ENCODE assay signal across 12 cellular contexts in genomic region chr19:50514346-50515167, GRCh38. TPM values are rescaled to one million over a fixed set of nuclear protein-coding genes. Genes with fewer than 3 reads are reported as not detected.
DNase-seq lines count a peak whose midpoint lies in the region; ATAC-seq and TF ChIP-seq lines count a peak whose summit lies in the region.
"Had no signal": no experiment of that assay in that cellular context is flagged by ENCODE, and none has a peak within 500 bp of the region (broad histone marks: within the 10 kb centered on the region; RNA-seq: fewer than 3 reads in every experiment).

No MANE protein-coding gene starts in this region.

- ATAC-seq in GM18520 (IDR thresholded peaks at IDR 0.05; ENCODE audit: unreplicated experiment), result no peak
- ATAC-seq: A549; activated T-cell treated with anti-CD3 and anti-CD28 coated beads, Interleukin-2, amount 50 U/mL, for 72 hours had no signal

- no peak overlapping the region for H2BK5ac ChIP-seq in H9 (ENCODE audit: insufficient read length, low read length)

- no peak overlapping the region for H3K4me2 ChIP-seq in H9 (ENCODE audit: insufficient read depth, insufficient read length, low read length)
- H3K4me2 ChIP-seq: A549 had no signal

- no peaks in the 10 kb centered on the region for H4K20me1 ChIP-seq in H9 (ENCODE audit: control insufficient read depth, insufficient read depth, insufficient read length)

- no peaks in the 10 kb centered on the region for H3K23me2 ChIP-seq in H9 (ENCODE audit: insufficient read length, low read depth, low read length, poor library complexity, severe bottlenecking)

- no peak for TF ChIP-seq CTCF in H9 (conservative IDR thresholded peaks at IDR 0.05)

- no peak overlapping the region for H3K56ac ChIP-seq in H9 (ENCODE audit: insufficient read length, low read depth, low read length)

- H4K8ac ChIP-seq in H9 (replicated peaks; ENCODE audit: insufficient read length, low read depth, low read length), result no peak overlapping the region

- H3K23ac ChIP-seq in H9 (ENCODE audit: insufficient read length, low read depth, low read length), result no peak overlapping the region

- peaks cover 7 to 27% of the 10 kb centered on the region in 2 experiments for H3K4me1 Mint-ChIP-seq in H9

- no peaks in the 10 kb centered on the region for H3K79me2 ChIP-seq in H9 (ENCODE audit: insufficient read depth, low read length)

- no peak overlapping the region for H3K27ac ChIP-seq in H9 (ENCODE audit: insufficient read length, low read depth, low read length)
- H3K27ac ChIP-seq: A549 had no signal

- H2BK120ac ChIP-seq in H9 (ENCODE audit: low read depth, low read length, poor library complexity, severe bottlenecking), result no peak overlapping the region

- H3K4me3 Mint-ChIP-seq in H9, result peak overlapping the region in 1 of 2 experiments; percentile 63; a peak in 2 of 5 replicates
- H3K4me3 Mint-ChIP-seq: activated T-cell treated with anti-CD3 and anti-CD28 coated beads, Interleukin-2, amount 50 U/mL, for 72 hours; type B pancreatic cell had no signal

- no peak overlapping the region for H2BK20ac ChIP-seq in H9 (ENCODE audit: low read depth, low read length, poor library complexity, severe bottlenecking)

- H3K79me1 ChIP-seq in H9 (ENCODE audit: insufficient read depth, low read depth, low read length, poor library complexity, severe bottlenecking), result no peaks in the 10 kb centered on the region

- H4K91ac ChIP-seq in H9 (ENCODE audit: insufficient read length, low read depth, low read length), result no peak overlapping the region

- no peak overlapping the region for H3K18ac ChIP-seq in H9 (ENCODE audit: insufficient read length, low read depth, low read length)

- WGBS in H9 (ENCODE audit: extremely low coverage, insufficient read length, low lambda C conversion rate), result no CpG with 5 or more reads among the region's 38 CpGs

- no peak overlapping the region for H2AK5ac ChIP-seq in H9 (ENCODE audit: insufficient read length, low read length)

- no peak overlapping the region for H3K14ac ChIP-seq in H9 (ENCODE audit: insufficient read depth, low read length)

- no peak overlapping the region for H3T11ph ChIP-seq in H9 (ENCODE audit: low read length)

- no peaks in the 10 kb centered on the region for H3K4me1 ChIP-seq in H9 (ENCODE audit: insufficient read depth, low read length)

- H3K27me3 ChIP-seq in H9 (ENCODE audit: insufficient read depth, low read length), result no peaks in the 10 kb centered on the region

- H3K27ac Mint-ChIP-seq in H9, result no peak overlapping the region
- H3K27ac Mint-ChIP-seq: activated T-cell treated with anti-CD3 and anti-CD28 coated beads, Interleukin-2, amount 50 U/mL, for 72 hours; type B pancreatic cell had no signal

- peaks cover 5 to 7% (median 5%) of the 10 kb centered on the region in 3 experiments; a peak in 4 of 7 replicates for H3K36me3 Mint-ChIP-seq in H9 (ENCODE audit: insufficient read depth in 1 of 3, low read depth in 3 of 3)
- H3K36me3 Mint-ChIP-seq: type B pancreatic cell had no signal

- no peak overlapping the region for H3K4ac ChIP-seq in H9 (ENCODE audit: low read depth, low read length)

- H3K27me3 Mint-ChIP-seq in H9 (ENCODE audit: low read depth), result peaks cover 48% of the 10 kb centered on the region

- no peaks in the 10 kb centered on the region; a peak in 1 of 5 replicates for H3K9me3 Mint-ChIP-seq in H9
- H3K9me3 Mint-ChIP-seq: activated T-cell treated with anti-CD3 and anti-CD28 coated beads, Interleukin-2, amount 50 U/mL, for 72 hours; type B pancreatic cell had no signal

- no peak overlapping the region for H2AFZ ChIP-seq in H9 (ENCODE audit: low read length)

- no peaks in the 10 kb centered on the region for H3K9me3 ChIP-seq in H9 (ENCODE audit: control insufficient read depth, low read depth, low read length)
- H3K9me3 ChIP-seq: A549 had no signal

- H3K9ac ChIP-seq in H9 (ENCODE audit: extremely low read depth, insufficient read length, low read length), result no peak overlapping the region

- no peak overlapping the region for H4K5ac ChIP-seq in H9 (ENCODE audit: insufficient read length, low read depth, low read length)

- DNase-seq in NCI-H2107 treated with DMSO at 0.1 percent for 48 hours (lab: John Stamatoyannopoulos, UW; ENCODE audit: unreplicated experiment) (peak; percentile 47), NCI-H2107 (lab: John Stamatoyannopoulos, UW) (no peak), NCI-H2081 (lab: John Stamatoyannopoulos, UW) (peak; percentile 47 to 48), cerebellum (ENCODE audit: low spot score) (peak; percentile 94), pons (ENCODE audit: low spot score) (peak; percentile 81), OCI-M2 (lab: John Stamatoyannopoulos, UW; ENCODE audit: unreplicated experiment) (no peak), H9 (no peak)
- DNase-seq: activated T-cell treated with anti-CD3 and anti-CD28 coated beads, Interleukin-2, amount 50 U/mL, for 72 hours; effector CD4-positive, alpha-beta T cell had no signal

- no peak overlapping the region for H2BK15ac ChIP-seq in H9 (ENCODE audit: low read depth, low read length)

- H2BK12ac ChIP-seq in H9 (ENCODE audit: insufficient read length, low read depth, low read length), result no peak overlapping the region

RNA-seq across cellular contexts. Expression of gene ASPDH, which starts 0.8 kb away (rescaled TPM):
- total RNA-seq in cerebellum (2.1 TPM), H9 (2021) (not detected in 2 replicates)
- total RNA-seq: activated T-cell treated with anti-CD3 and anti-CD28 coated beads, Interleukin-2, amount 50 U/mL, for 72 hours had no signal

RNA-seq across cellular contexts. Expression of gene JOSD2, which starts 3.6 kb away (rescaled TPM):
- total RNA-seq in cerebellum, result 3.2 TPM
- total RNA-seq in H9 (2021), result 5.0 and 5.4 TPM in 2 replicates

RNA-seq across cellular contexts. Expression of gene GARIN5A, which starts 37.9 kb away (rescaled TPM):
- total RNA-seq in cerebellum, result 2.4 TPM
- 9.5 and 10.5 TPM in 2 replicates for total RNA-seq in H9 (2021)

RNA-seq across cellular contexts. Expression of gene EMC10, which starts 38.2 kb away (rescaled TPM):
- total RNA-seq in cerebellum, result 42.2 TPM
- total RNA-seq in H9 (2021), result 109 and 110 TPM in 2 replicates

RNA-seq across cellular contexts. Expression of gene LRRC4B, which starts 53.7 kb away (rescaled TPM):
- total RNA-seq in cerebellum (70.5 TPM), H9 (2021) (3.7 and 3.8 TPM in 2 replicates)

Comparison
In these comparisons a context has a peak if more than half of its experiments do, and no peak if none do; other contexts are left out.
1. DNase-seq: peak in NCI-H2107 treated with DMSO at 0.1 percent for 48 hours (single experiment), NCI-H2081 (2 of 2), cerebellum (single experiment) and pons (single experiment); none in NCI-H2107 (single experiment), OCI-M2 (single experiment) and H9 (single experiment).